Comparison of ENCODE assay signal across 21 cellular contexts in genomic region chr13:41976491-41976890, GRCh38.
"Had no signal": no experiment of that assay in that cellular context is flagged by ENCODE, and none has a peak within 500 bp of the region (broad histone marks: within the 10 kb centered on the region; RNA-seq: fewer than 3 reads in every experiment).

No MANE protein-coding gene starts in this region.

- H3K4me1 Mint-ChIP-seq: naive B cell, nephron progenitor cell had no signal

- H3K27ac ChIP-seq: esophagus squamous epithelium, gastroesophageal sphincter, neutrophil, spleen, stomach, thoracic aorta, transverse colon had no signal

- H3K27me3 ChIP-seq: esophagus squamous epithelium, gastroesophageal sphincter, neutrophil, spleen, stomach, transverse colon had no signal

- H3K36me3 ChIP-seq: esophagus squamous epithelium, gastroesophageal sphincter, neutrophil, spleen, stomach, thoracic aorta, transverse colon had no signal

- H3K36me3 Mint-ChIP-seq: naive B cell had no signal

- H3K4me1 ChIP-seq: gastroesophageal sphincter, spleen, stomach had no signal

- DNase-seq: dermis blood vessel endothelial cell; esophagus squamous epithelium; foreskin fibroblast; glutamatergic neuron; left colon; left ventricle myocardium superior; mesenchymal stem cell; naive B cell; nephron progenitor cell; spleen; stimulated activated CD4-positive, alpha-beta T cell treated with anti-CD3 and anti-CD28 coated beads, Interleukin-15, amount 100 ng/mL, for 24 hours; stimulated activated CD4-positive, alpha-beta T cell treated with anti-CD3 and anti-CD28 coated beads, Interleukin-1b, Interleukin-23, amount 100 ng/mL, for 48 hours; stimulated activated naive CD4-positive, alpha-beta T cell; stomach; substantia nigra; transverse colon had no signal

- H3K27ac Mint-ChIP-seq: naive B cell, nephron progenitor cell had no signal

- ATAC-seq: gastroesophageal sphincter, left colon, left ventricle myocardium superior, sciatic nerve had no signal

- H3K9me3 Mint-ChIP-seq: naive B cell, nephron progenitor cell had no signal

- H3K4me3 ChIP-seq: esophagus squamous epithelium, gastroesophageal sphincter, lung, spleen, stomach, thoracic aorta, transverse colon had no signal

- H3K9me3 ChIP-seq: esophagus squamous epithelium, gastroesophageal sphincter, neutrophil, spleen, stomach, thoracic aorta, transverse colon had no signal

- H3K4me3 Mint-ChIP-seq: naive B cell, nephron progenitor cell had no signal
